1 cellular context compared by ENCODE assay signal in genomic region chr3:61594978-61595687, GRCh38.
TF ChIP-seq lines count a peak whose summit lies in the region.

No MANE protein-coding gene starts in this region.

TF ChIP-seq in H1, 55 proteins besides CTCF, POLR2A, EP300 and RAD21:
- no peak for TF ChIP-seq TAF1 (IDR thresholded peaks at IDR 0.05; ENCODE audit: low read depth, low read length)
